8 cellular contexts compared by ENCODE assay signal in the genomic region with DNA sequence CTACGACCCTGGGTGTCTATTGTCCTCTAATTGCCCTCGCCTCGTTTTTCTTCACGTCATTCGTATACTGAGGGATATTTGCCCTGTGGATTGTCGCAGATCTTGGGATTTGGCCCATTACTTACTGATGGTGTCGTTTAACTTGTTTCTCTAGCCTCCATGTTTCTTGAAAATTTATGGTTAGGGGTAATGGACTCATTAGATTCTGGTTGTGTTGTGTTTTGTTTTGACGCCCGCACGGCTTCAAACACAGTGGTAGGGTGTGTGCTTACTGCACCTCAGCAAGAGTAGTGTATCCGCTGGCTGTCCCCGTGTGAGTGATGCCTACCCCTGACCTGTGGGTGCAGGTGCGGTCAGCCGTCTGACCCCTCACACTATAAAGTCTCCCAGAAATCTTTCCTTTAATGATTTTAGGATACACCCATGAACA. TPM values are rescaled to one million over a fixed set of nuclear protein-coding genes. Genes with fewer than 3 reads are reported as not detected.
DNase-seq lines count a peak whose midpoint lies in the region; ATAC-seq lines count a peak whose summit lies in the region.

No MANE protein-coding gene starts in this region.

- no peak for ATAC-seq in activated naive CD8-positive, alpha-beta T cell treated with anti-CD3 and anti-CD28 coated beads, Interleukin-2, amount 10 ng/mL, durations not matched to agents 7 days and 5 days (ENCODE audit: low read depth)
- ATAC-seq in HG03025 (IDR thresholded peaks at IDR 0.05; ENCODE audit: low FRiP score, unreplicated experiment) = no peak

- no peaks in the 10 kb centered on the region for H3K9me3 Mint-ChIP-seq in activated naive CD8-positive, alpha-beta T cell treated with anti-CD3 and anti-CD28 coated beads, Interleukin-2, amount 10 ng/mL, durations not matched to agents 7 days and 5 days

- POLR2A ChIA-PET in activated naive CD8-positive, alpha-beta T cell treated with anti-CD3 and anti-CD28 coated beads, Interleukin-2, amount 10 ng/mL, durations not matched to agents 7 days and 5 days (lab: Charles Lee) = interaction anchor here (0.8 to 1.4 kb wide), 3 partner anchors 42 to 127 kb away, joined by 3 to 8 read pairs (median 3); no protein-coding TSS in a partner anchor

- H3K27ac ChIP-seq in skin epidermis = peak overlapping the region in 12 of 21 experiments; percentile 57 to 93 (median 88)

- no peaks in the 10 kb centered on the region for H3K36me3 ChIP-seq in iPS-15b (ENCODE audit: control insufficient read depth, insufficient read depth, low read length)

- peak overlapping the region; percentile 90 for H3K4me3 Mint-ChIP-seq in activated naive CD8-positive, alpha-beta T cell treated with anti-CD3 and anti-CD28 coated beads, Interleukin-2, amount 10 ng/mL, durations not matched to agents 7 days and 5 days

- no peaks in the 10 kb centered on the region for H3K9me3 ChIP-seq in iPS-15b (ENCODE audit: control insufficient read depth, insufficient read depth, low read length)

- H3K4me3 ChIP-seq in iPS-15b (ENCODE audit: low read depth, low read length) (peak overlapping the region; percentile 94), skin epidermis (peak overlapping the region; percentile 33 to 74 (median 56))

- peaks cover 8% of the 10 kb centered on the region for H3K27me3 Mint-ChIP-seq in activated naive CD8-positive, alpha-beta T cell treated with anti-CD3 and anti-CD28 coated beads, Interleukin-2, amount 10 ng/mL, durations not matched to agents 7 days and 5 days

- H3K9ac ChIP-seq in iPS-15b (ENCODE audit: low read depth, low read length) = peak overlapping the region; percentile 38

- peak; percentile 43 for DNase-seq in DMS79 (lab: John Stamatoyannopoulos, UW)
- DNase-seq in NCI-H146 (lab: John Stamatoyannopoulos, UW) = peak; percentile 40
- peak; percentile 33 for DNase-seq in activated naive CD8-positive, alpha-beta T cell treated with anti-CD3 and anti-CD28 coated beads, Interleukin-2, amount 10 ng/mL, durations not matched to agents 7 days and 5 days
- no peak for DNase-seq in AG20443 (ENCODE audit: low spot score)
- DNase-seq in GF-D8 (lab: John Stamatoyannopoulos, UW) = no peak

- H3K4me1 Mint-ChIP-seq in activated naive CD8-positive, alpha-beta T cell treated with anti-CD3 and anti-CD28 coated beads, Interleukin-2, amount 10 ng/mL, durations not matched to agents 7 days and 5 days = peaks cover 38% of the 10 kb centered on the region

- H3K36me3 Mint-ChIP-seq in activated naive CD8-positive, alpha-beta T cell treated with anti-CD3 and anti-CD28 coated beads, Interleukin-2, amount 10 ng/mL, durations not matched to agents 7 days and 5 days = peaks cover 1% of the 10 kb centered on the region

- no peaks in the 10 kb centered on the region for H3K4me1 ChIP-seq in iPS-15b (ENCODE audit: control insufficient read depth, insufficient read depth, low read length)

- peak overlapping the region; percentile 99 for H3K27ac Mint-ChIP-seq in activated naive CD8-positive, alpha-beta T cell treated with anti-CD3 and anti-CD28 coated beads, Interleukin-2, amount 10 ng/mL, durations not matched to agents 7 days and 5 days

- H3K27me3 ChIP-seq in iPS-15b (ENCODE audit: control insufficient read depth, insufficient read depth, low read length) = peaks cover 3% of the 10 kb centered on the region

RNA-seq across cellular contexts. Expression of gene RNU6-8, which starts 0.9 kb away (rescaled TPM):
- not detected for total RNA-seq in activated naive CD8-positive, alpha-beta T cell treated with anti-CD3 and anti-CD28 coated beads, Interleukin-2, amount 10 ng/mL, durations not matched to agents 7 days and 5 days

RNA-seq across cellular contexts. Expression of gene RNU6-7, which starts 2.1 kb away (rescaled TPM):
- total RNA-seq in activated naive CD8-positive, alpha-beta T cell treated with anti-CD3 and anti-CD28 coated beads, Interleukin-2, amount 10 ng/mL, durations not matched to agents 7 days and 5 days = not detected

Comparison
In these comparisons a context has a peak if more than half of its experiments do, and no peak if none do; other contexts are left out.
1. DNase-seq: peak in DMS79 (single experiment), NCI-H146 (single experiment) and activated naive CD8-positive, alpha-beta T cell treated with anti-CD3 and anti-CD28 coated beads, Interleukin-2, amount 10 ng/mL, durations not matched to agents 7 days and 5 days (single experiment); none in AG20443 (single experiment) and GF-D8 (single experiment).